ENCODE assay signal across 17 cellular contexts in genomic region chr11:26827567-26828037, GRCh38.
DNase-seq lines count a peak whose midpoint lies in the region; ATAC-seq and TF ChIP-seq lines count a peak whose summit lies in the region.
"Had no signal": no experiment of that assay in that cellular context is flagged by ENCODE, and none has a peak within 500 bp of the region (broad histone marks: within the 10 kb centered on the region; RNA-seq: fewer than 3 reads in every experiment).

No MANE protein-coding gene starts in this region.

- TF ChIP-seq POLR2A in IMR-90 (IDR thresholded peaks at IDR 0.05; ENCODE audit: low read depth, low read length) = no peak

- H3K4me1 Mint-ChIP-seq in CD8-positive, alpha-beta T cell (ENCODE audit: low read depth) = no peaks in the 10 kb centered on the region
- H3K4me1 Mint-ChIP-seq: activated CD4-positive, alpha-beta memory T cell treated with anti-CD3 and anti-CD28 coated beads, Interleukin-2, amount 10 ng/mL, durations not matched to agents 7 days and 5 days; natural killer cell had no signal

- no peak overlapping the region for H3K56ac ChIP-seq in IMR-90 (ENCODE audit: extremely low read depth, insufficient read depth, low read length)

- H3K79me1 ChIP-seq in IMR-90 (ENCODE audit: low read depth in 1 of 2, low read length in 2 of 2) = no peaks in the 10 kb centered on the region

- no peak overlapping the region for H4K5ac ChIP-seq in IMR-90 (ENCODE audit: low read depth, low read length)

- H2AFZ ChIP-seq in IMR-90 (replicated peaks; ENCODE audit: low read length, poor library complexity) = no peak overlapping the region

- H3K27ac ChIP-seq in AG04450 (ENCODE audit: low read depth, low read length) (peak overlapping the region; percentile 34), IMR-90 (ENCODE audit: insufficient read depth, low read length) (peak overlapping the region; percentile 66; the same call in 1 of the 2 replicates), muscle layer of colon (ENCODE audit: low read depth, low read length) (peak overlapping the region; percentile 28), upper lobe of right lung (no peak overlapping the region)
- no peak overlapping the region for H3K27ac ChIP-seq in CD8-positive, alpha-beta T cell (ENCODE audit: low read depth, low read length)
- H3K27ac ChIP-seq: A549, testis had no signal

- no TSS peak for BruUV-seq in IMR-90 (replicated peaks; lab: Mats Ljungman, UMichigan)

- no peaks in the 10 kb centered on the region for H3K27me3 ChIP-seq in AG04450 (ENCODE audit: control insufficient read depth, insufficient read depth, low read length)
- H3K27me3 ChIP-seq in IMR-90 (ENCODE audit: control insufficient read depth, insufficient read depth, low read length) = no peaks in the 10 kb centered on the region
- H3K27me3 ChIP-seq in muscle layer of colon (ENCODE audit: control insufficient read depth in 1 of 2, insufficient read depth in 2 of 2, low read length in 2 of 2) = no peaks in the 10 kb centered on the region
- H3K27me3 ChIP-seq in upper lobe of right lung = no peaks in the 10 kb centered on the region
- no peaks in the 10 kb centered on the region for H3K27me3 ChIP-seq in CD8-positive, alpha-beta T cell (ENCODE audit: insufficient read depth, low read length)
- H3K27me3 ChIP-seq: testis had no signal

- no peak for TF ChIP-seq RAD21 in IMR-90 (IDR thresholded peaks at IDR 0.05; ENCODE audit: low read length)

- H3K4me3 ChIP-seq in AG04450 (ENCODE audit: low read depth, low read length) (no peak overlapping the region), IMR-90 (ENCODE audit: insufficient read depth, low read depth, low read length) (no peak overlapping the region), fibroblast of pulmonary artery (replicated peaks; ENCODE audit: low read depth, low read length) (no peak overlapping the region), muscle layer of colon (ENCODE audit: low read depth in 1 of 2, low read length in 2 of 2) (peak overlapping the region in 1 of 2 donors; percentile 0), upper lobe of right lung (no peak overlapping the region)
- no peak overlapping the region for H3K4me3 ChIP-seq in CD8-positive, alpha-beta T cell (ENCODE audit: low read depth, low read length)
- H3K4me3 ChIP-seq: A549, testis had no signal

- no peak overlapping the region for H2BK15ac ChIP-seq in IMR-90 (ENCODE audit: low read depth, low read length)

- intact Hi-C loops in IMR-90 (cut with micrococcal nuclease) (no loop called here), upper lobe of right lung (cut with DNase I) (no loop called here)
- intact Hi-C loops in CD8-positive, alpha-beta T cell (cut with DNase I, micrococcal nuclease) = no loop called here

- POLR2A ChIA-PET in AG04450 (lab: Yijun Ruan, JAX) = no interaction called here
- POLR2A ChIA-PET in IMR-90 (lab: Charles Lee; ENCODE audit: unreplicated experiment) = no interaction called here
- POLR2A ChIA-PET in CD8-positive, alpha-beta T cell (lab: Charles Lee) = no interaction called here

- peaks cover 2% of the 10 kb centered on the region; the same call in 1 of the 2 replicates for H3K4me1 ChIP-seq in IMR-90 (ENCODE audit: control insufficient read depth, insufficient read depth, low read length)
- peaks cover 21% of the 10 kb centered on the region for H3K4me1 ChIP-seq in muscle layer of colon (ENCODE audit: insufficient read depth, low read length)
- no peaks in the 10 kb centered on the region for H3K4me1 ChIP-seq in upper lobe of right lung
- H3K4me1 ChIP-seq in CD8-positive, alpha-beta T cell (ENCODE audit: insufficient read depth, low read length) = no peaks in the 10 kb centered on the region
- H3K4me1 ChIP-seq: A549, testis had no signal

- no peak for TF ChIP-seq CTCF in AG04450 (IDR thresholded peaks at IDR 0.05; ENCODE audit: low read depth, low read length)
- no peak for TF ChIP-seq CTCF in IMR-90 (conservative IDR thresholded peaks at IDR 0.05; ENCODE audit: low read depth, low read length)
- no peak for TF ChIP-seq CTCF in fibroblast of pulmonary artery (IDR thresholded peaks at IDR 0.05; ENCODE audit: low read length, missing control alignments)
- TF ChIP-seq CTCF in upper lobe of right lung (IDR thresholded peaks at IDR 0.05) = no peak
- TF ChIP-seq CTCF in GM13977 (IDR thresholded peaks at IDR 0.05; ENCODE audit: extremely low read depth, insufficient read depth, missing control alignments) = no peak
- no peak for TF ChIP-seq CTCF in CD8-positive, alpha-beta T cell (IDR thresholded peaks at IDR 0.05)

- in situ Hi-C loops in IMR-90 (cut with MboI; ENCODE audit: low sequenced_read_pairs) (no loop called here), GM13977 (cut with MboI; ENCODE audit: low pct_unique_long_range_greater_than_20kb, low sequenced_read_pairs, unreplicated experiment) (no loop called here)

- H3K27me3 Mint-ChIP-seq in CD8-positive, alpha-beta T cell (ENCODE audit: low read depth) = no peaks in the 10 kb centered on the region
- H3K27me3 Mint-ChIP-seq: activated CD4-positive, alpha-beta memory T cell treated with anti-CD3 and anti-CD28 coated beads, Interleukin-2, amount 10 ng/mL, durations not matched to agents 7 days and 5 days had no signal

- no peak overlapping the region for H4K91ac ChIP-seq in IMR-90 (ENCODE audit: insufficient read depth, low read depth, low read length)

- H3K23ac ChIP-seq in IMR-90 (ENCODE audit: low read depth, low read length) = no peak overlapping the region

- no peaks in the 10 kb centered on the region for H4K20me1 ChIP-seq in IMR-90 (ENCODE audit: insufficient read depth, low read length)

- no peak overlapping the region for H3K4me2 ChIP-seq in IMR-90 (ENCODE audit: low read depth, low read length)
- H3K4me2 ChIP-seq: A549 had no signal

- H2BK5ac ChIP-seq in IMR-90 (ENCODE audit: low read depth, low read length, poor library complexity, severe bottlenecking) = no peak overlapping the region

- no peak overlapping the region; a peak in 1 of 4 replicates for H4K8ac ChIP-seq in IMR-90 (ENCODE audit: low read depth in 2 of 2, low read length in 2 of 2)

- H2AK5ac ChIP-seq in IMR-90 (ENCODE audit: low read depth, low read length) = no peak overlapping the region

- H3K18ac ChIP-seq in IMR-90 (ENCODE audit: low read depth, low read length) = peak overlapping the region; percentile 10; the same call in 1 of the 2 replicates

- H3K9me1 ChIP-seq in IMR-90 (ENCODE audit: insufficient read depth, low read length) = no peaks in the 10 kb centered on the region

- ATAC-seq in IMR-90 (ENCODE audit: low read depth) (peak; percentile 82), upper lobe of right lung (no peak)
- no peak for ATAC-seq in CD8-positive, alpha-beta T cell
- ATAC-seq: A549, natural killer cell had no signal

- no peak overlapping the region for H3K14ac ChIP-seq in IMR-90 (replicated peaks; ENCODE audit: low read depth, low read length)

- H3K4me3 Mint-ChIP-seq in CD8-positive, alpha-beta T cell = no peak overlapping the region
- H3K4me3 Mint-ChIP-seq: activated CD4-positive, alpha-beta memory T cell treated with anti-CD3 and anti-CD28 coated beads, Interleukin-2, amount 10 ng/mL, durations not matched to agents 7 days and 5 days; natural killer cell had no signal

- H3K9ac ChIP-seq in IMR-90 (ENCODE audit: low read depth, low read length) (no peak overlapping the region), muscle layer of colon (ENCODE audit: low read length) (no peak overlapping the region)

- H2BK120ac ChIP-seq in IMR-90 (ENCODE audit: low read depth, low read length) = 0 out of 2 replicates have a peak overlapping the region, but pooled peaks have one; percentile 2

- H2BK20ac ChIP-seq in IMR-90 (ENCODE audit: low read depth, low read length) = 0 out of 2 replicates have a peak overlapping the region, but pooled peaks have one; percentile 2

- H3K36me3 ChIP-seq in IMR-90 (ENCODE audit: control insufficient read depth, insufficient read depth, low read length) (no peaks in the 10 kb centered on the region), muscle layer of colon (ENCODE audit: insufficient read depth, low read length) (no peaks in the 10 kb centered on the region), upper lobe of right lung (no peaks in the 10 kb centered on the region)
- no peaks in the 10 kb centered on the region for H3K36me3 ChIP-seq in CD8-positive, alpha-beta T cell (ENCODE audit: insufficient read depth, low read length)

- no peak overlapping the region for H2AK9ac ChIP-seq in IMR-90 (replicated peaks; ENCODE audit: low read depth, low read length, poor library complexity)

- H3K9me3 ChIP-seq in AG04450 (ENCODE audit: control insufficient read depth, insufficient read depth, low read length) (peaks cover 9% of the 10 kb centered on the region), IMR-90 (ENCODE audit: control insufficient read depth, insufficient read depth, low read length) (peaks cover 16% of the 10 kb centered on the region), muscle layer of colon (ENCODE audit: low read length) (peaks cover 8% of the 10 kb centered on the region), upper lobe of right lung (peaks cover 13% of the 10 kb centered on the region)
- no peaks in the 10 kb centered on the region for H3K9me3 ChIP-seq in CD8-positive, alpha-beta T cell (ENCODE audit: low read length)
- H3K9me3 ChIP-seq: A549, testis had no signal

- DNase-seq in AG04450 (ENCODE audit: low read depth, low spot score) (no peak), IMR-90 (peak; percentile 30), fibroblast of pulmonary artery (ENCODE audit: low read depth) (peak; percentile 62), NAMALWA (ENCODE audit: low spot score) (no peak), upper lobe of right lung (no peak), GM13977 (ENCODE audit: low spot score) (no peak)
- no peak for DNase-seq in CD8-positive, alpha-beta T cell
- DNase-seq: activated CD4-positive, alpha-beta memory T cell treated with anti-CD3 and anti-CD28 coated beads, Interleukin-2, amount 10 ng/mL, durations not matched to agents 7 days and 5 days; activated effector memory CD4-positive, alpha-beta T cell treated with Interleukin-2 at 50 U/mL for 16 hours; caudate nucleus; natural killer cell; NCI-H187 treated with DMSO at 0.1 percent for 48 hours; NCI-H526; small intestine; testis had no signal

- no peaks in the 10 kb centered on the region for H3K36me3 Mint-ChIP-seq in CD8-positive, alpha-beta T cell

- CTCF ChIA-PET in AG04450 (lab: Charles Lee) (interaction anchor here (1.0 kb wide), 1 partner anchor 332 kb away, joined by 3 read pairs; no protein-coding TSS in a partner anchor), IMR-90 (lab: Yijun Ruan, JAX) (no interaction called here)
- CTCF ChIA-PET in CD8-positive, alpha-beta T cell (lab: Charles Lee) = no interaction called here

- WGBS in IMR-90 (ENCODE audit: extremely low coverage in 2 of 2, insufficient read length in 1 of 2), 2 experiments = 24% methylated on average over 3 of the region's 9 CpGs; no CpG with 5 or more reads in 1 of the 2 experiments

- no peak overlapping the region for H3K27ac Mint-ChIP-seq in CD8-positive, alpha-beta T cell
- H3K27ac Mint-ChIP-seq: activated CD4-positive, alpha-beta memory T cell treated with anti-CD3 and anti-CD28 coated beads, Interleukin-2, amount 10 ng/mL, durations not matched to agents 7 days and 5 days; natural killer cell had no signal

- H3K9me3 Mint-ChIP-seq in CD8-positive, alpha-beta T cell = peaks cover 18% of the 10 kb centered on the region

- dilution Hi-C loops in IMR-90 (cut with HindIII; ENCODE audit: low sequenced_read_pairs, unreplicated experiment) = no loop called here

- no peak overlapping the region for H3K4ac ChIP-seq in IMR-90 (ENCODE audit: low read depth, low read length)

TF ChIP-seq in IMR-90, 13 proteins besides CTCF, POLR2A, EP300 and RAD21 (continues in another document):
- no peak for TF ChIP-seq BHLHE40 (IDR thresholded peaks at IDR 0.05; ENCODE audit: low read depth, low read length)

Comparison
In these comparisons a context has a peak if more than half of its experiments do, and no peak if none do; other contexts are left out.
1. DNase-seq: peak in IMR-90 (single experiment) and fibroblast of pulmonary artery (single experiment); none in AG04450 (single experiment), NAMALWA (single experiment), upper lobe of right lung (single experiment), GM13977 (single experiment) and CD8-positive, alpha-beta T cell (0 of 7).
2. H3K27ac ChIP-seq: peak in AG04450 (single experiment), IMR-90 (single experiment) and muscle layer of colon (single experiment); none in upper lobe of right lung (single experiment) and CD8-positive, alpha-beta T cell (single experiment).